Comparison of ENCODE assay signal across 8 cellular contexts in the genomic region with DNA sequence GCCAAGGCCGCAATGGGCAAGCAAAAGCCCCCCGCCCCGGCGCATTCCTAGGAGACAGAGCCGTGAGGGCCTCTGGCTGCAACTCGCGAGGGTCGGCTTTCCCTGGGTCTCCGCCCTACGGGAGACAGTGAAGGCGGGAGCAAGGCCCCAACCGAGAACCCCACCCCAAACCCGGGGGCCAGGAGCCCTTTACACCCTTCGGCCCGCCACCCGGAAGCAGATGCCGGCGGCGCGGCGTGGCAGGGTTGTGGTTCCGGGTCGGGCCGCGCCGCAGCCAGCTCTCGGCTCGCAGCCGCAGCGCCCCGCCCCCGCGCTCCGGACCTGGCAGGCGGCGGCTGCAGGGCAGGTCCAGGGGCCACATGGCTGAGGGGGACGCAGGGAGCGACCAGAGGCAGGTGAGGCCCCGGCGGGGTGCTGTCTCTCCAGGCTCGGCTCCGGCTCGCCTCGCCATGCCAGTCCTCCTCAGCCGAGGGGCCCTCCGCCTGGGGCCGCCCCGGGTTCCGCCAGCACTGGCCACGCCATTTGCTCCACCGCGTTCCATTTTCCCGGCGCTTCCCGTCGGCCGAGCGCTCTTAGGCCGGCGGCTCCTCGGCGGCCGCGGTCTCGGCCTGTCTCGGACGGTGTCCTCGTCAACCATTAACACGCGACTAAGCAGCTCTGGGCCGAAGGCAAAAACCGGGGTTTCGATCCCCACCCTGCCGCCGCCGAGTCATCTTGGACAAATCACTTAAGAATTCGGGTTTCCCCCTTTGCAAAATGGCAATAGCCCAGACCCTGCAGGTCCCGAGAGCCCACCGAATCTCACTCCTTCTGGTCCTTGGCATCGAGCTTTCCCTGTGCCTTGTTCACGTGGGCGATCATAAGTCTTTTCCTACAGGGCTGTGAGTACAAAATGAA. TPM values are rescaled to one million over a fixed set of nuclear protein-coding genes. Genes with fewer than 3 reads are reported as not detected.
DNase-seq lines count a peak whose midpoint lies in the region; ATAC-seq and TF ChIP-seq lines count a peak whose summit lies in the region.

A gene with protein sequence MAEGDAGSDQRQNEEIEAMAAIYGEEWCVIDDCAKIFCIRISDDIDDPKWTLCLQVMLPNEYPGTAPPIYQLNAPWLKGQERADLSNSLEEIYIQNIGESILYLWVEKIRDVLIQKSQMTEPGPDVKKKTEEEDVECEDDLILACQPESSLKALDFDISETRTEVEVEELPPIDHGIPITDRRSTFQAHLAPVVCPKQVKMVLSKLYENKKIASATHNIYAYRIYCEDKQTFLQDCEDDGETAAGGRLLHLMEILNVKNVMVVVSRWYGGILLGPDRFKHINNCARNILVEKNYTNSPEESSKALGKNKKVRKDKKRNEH (plus strand): TSS at position 273 of the 897 bp plus-strand sequence. CDS start 87 bp downstream, at position 360.

- H3K27me3 ChIP-seq in OCI-LY3 (ENCODE audit: low read depth, low read length), result no peaks in the 10 kb centered on the region

- peak within 1 kb of the TSS; percentile 88 for H3K9ac ChIP-seq in OCI-LY3 (ENCODE audit: low read length)

- H4K20me1 ChIP-seq in OCI-LY3 (ENCODE audit: insufficient read depth, low read length), result no peaks in the 10 kb centered on the region

- H3K27ac ChIP-seq in OCI-LY3 (ENCODE audit: low read length), result peak within 1 kb of the TSS; percentile 75

- H3K9me3 ChIP-seq in OCI-LY3 (ENCODE audit: insufficient read depth, low read length), result no peaks in the 10 kb centered on the region

- DNase-seq in CMK (ENCODE audit: low read depth) (peak; percentile 69), erythroblast (lab: John Stamatoyannopoulos, UW) (peak; percentile 92 to 94), mucosa of gallbladder (ENCODE audit: low spot score) (peak; percentile 79)
- peak; percentile 81 for DNase-seq in activated T-cell treated with anti-CD3 and anti-CD28 coated beads, Interleukin-2, amount 50 U/mL, for 1 hour
- peak; percentile 63 for DNase-seq in stimulated activated CD8-positive, alpha-beta memory T cell treated with anti-CD3 and anti-CD28 coated beads, Interleukin-4, amount 100 ng/mL, for 24 hours (ENCODE audit: low read depth)

- TF ChIP-seq POLR2A in erythroblast (IDR thresholded peaks at IDR 0.05; ENCODE audit: low read length), result peak; percentile 76

- peaks cover 13% of the 10 kb centered on the region for H3K79me2 ChIP-seq in OCI-LY3 (ENCODE audit: low read length)

- no peak for TF ChIP-seq CTCF in OCI-LY3 (IDR thresholded peaks at IDR 0.05; ENCODE audit: low read depth, low read length)

- H2AFZ ChIP-seq in OCI-LY3 (ENCODE audit: low read depth, low read length), result peak within 1 kb of the TSS; percentile 94

- peak within 1 kb of the TSS; percentile 85 for H3K4me2 ChIP-seq in OCI-LY3 (ENCODE audit: low read length)

- ATAC-seq in GM19438 (IDR thresholded peaks at IDR 0.05; ENCODE audit: low read depth, unreplicated experiment) (peak; percentile 90), HG03571 (IDR thresholded peaks at IDR 0.05; ENCODE audit: unreplicated experiment) (peak; percentile 94)

- H3K4me3 ChIP-seq in OCI-LY3 (ENCODE audit: low read length), result peak within 1 kb of the TSS; percentile 83

- peaks cover 14% of the 10 kb centered on the region for H3K36me3 ChIP-seq in OCI-LY3 (replicated peaks; ENCODE audit: low read depth, low read length)

- peaks cover 20% of the 10 kb centered on the region for H3K4me1 ChIP-seq in OCI-LY3 (ENCODE audit: low read length)

RNA-seq across cellular contexts. Expression of the gene that starts here (rescaled TPM):
- 25.9 TPM for total RNA-seq in mucosa of gallbladder

Comparison
In these comparisons a context has a peak if more than half of its experiments do, and no peak if none do; other contexts are left out.
1. Peak in every context shown above with its lines: DNase-seq, ATAC-seq, H3K4me3 ChIP-seq and H3K27ac ChIP-seq.